Comparison of ENCODE assay signal across 22 cellular contexts in the genomic region with DNA sequence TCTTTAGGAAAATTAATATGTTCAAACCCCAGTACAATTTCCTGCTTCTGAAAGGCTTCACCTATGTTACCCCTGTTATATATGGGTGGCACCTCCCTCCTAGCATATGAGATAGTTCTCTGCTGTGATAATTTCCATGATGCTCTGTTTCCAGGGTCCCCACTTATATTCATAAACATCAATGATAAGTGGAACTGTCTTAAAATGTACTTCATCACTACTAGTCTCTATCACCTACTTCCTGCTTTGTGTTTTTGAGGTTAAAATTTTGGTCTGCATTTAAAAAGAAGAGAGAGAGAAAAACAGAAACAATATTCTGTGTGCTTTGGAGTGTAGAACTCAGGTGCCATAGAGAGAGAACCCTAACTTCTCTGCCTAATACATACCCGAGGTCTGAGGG.
"Had no signal": no experiment of that assay in that cellular context is flagged by ENCODE, and none has a peak within 500 bp of the region (broad histone marks: within the 10 kb centered on the region; RNA-seq: fewer than 3 reads in every experiment).

No MANE protein-coding gene starts in this region.

- H3K36me3 Mint-ChIP-seq: activated naive CD8-positive, alpha-beta T cell treated with anti-CD3 and anti-CD28 coated beads, Interleukin-2, amount 10 ng/mL, durations not matched to agents 7 days and 5 days; mesothelial cell of epicardium; natural killer cell; stimulated activated naive B cell treated with anti-CD40 and anti-IgM and Interleukin-4, amounts not matched to agents 10 μg/mL and 1 μg/mL and 100 μg/mL, for 72 hours had no signal

- ATAC-seq: activated T-cell treated with anti-CD3 and anti-CD28 coated beads, Interleukin-2, amount 50 U/mL, for 72 hours; esophagus mucosa; gastrocnemius medialis; natural killer cell; stimulated activated naive B cell treated with anti-CD40 and anti-IgM and Interleukin-4, amounts not matched to agents 10 μg/mL and 1 μg/mL and 100 μg/mL, for 72 hours had no signal

- H3K36me3 ChIP-seq: gastrocnemius medialis, left ventricle myocardium inferior, prostate gland, uterus had no signal

- H3K4me1 Mint-ChIP-seq: activated CD4-positive, alpha-beta memory T cell treated with anti-CD3 and anti-CD28 coated beads, Interleukin-2, amount 10 ng/mL, durations not matched to agents 7 days and 5 days; activated CD4-positive, alpha-beta T cell treated with anti-CD3 and anti-CD28 coated beads, Interleukin-2, amount 10 ng/mL, durations not matched to agents 24 days and 14 days; activated naive CD8-positive, alpha-beta T cell treated with anti-CD3 and anti-CD28 coated beads, Interleukin-2, amount 10 ng/mL, durations not matched to agents 7 days and 5 days; central memory CD8-positive, alpha-beta T cell; mesothelial cell of epicardium; natural killer cell; stimulated activated naive B cell treated with anti-CD40 and anti-IgM and Interleukin-4, amounts not matched to agents 10 μg/mL and 1 μg/mL and 100 μg/mL, for 72 hours had no signal

- H3K27ac ChIP-seq: breast epithelium, gastrocnemius medialis, left ventricle myocardium inferior, prostate gland, uterus had no signal

- H3K4me3 ChIP-seq: breast epithelium, gastrocnemius medialis, left ventricle myocardium inferior, prostate gland, uterus had no signal

- H3K4me1 ChIP-seq: breast epithelium, gastrocnemius medialis, left ventricle myocardium inferior, prostate gland, uterus had no signal

- H3K9me3 ChIP-seq: breast epithelium, gastrocnemius medialis, left ventricle myocardium inferior, prostate gland, uterus had no signal

- H3K27ac Mint-ChIP-seq: activated CD4-positive, alpha-beta memory T cell treated with anti-CD3 and anti-CD28 coated beads, Interleukin-2, amount 10 ng/mL, durations not matched to agents 7 days and 5 days; activated CD4-positive, alpha-beta T cell treated with anti-CD3 and anti-CD28 coated beads, Interleukin-2, amount 10 ng/mL, durations not matched to agents 24 days and 14 days; activated naive CD4-positive, alpha-beta T cell treated with anti-CD3 and anti-CD28 coated beads for 36 hours; activated naive CD8-positive, alpha-beta T cell treated with anti-CD3 and anti-CD28 coated beads, Interleukin-2, amount 10 ng/mL, durations not matched to agents 7 days and 5 days; activated T-cell treated with anti-CD3 and anti-CD28 coated beads, Interleukin-2, amount 50 U/mL, for 72 hours; mesothelial cell of epicardium; natural killer cell; stimulated activated naive B cell treated with anti-CD40 and anti-IgM and Interleukin-4, amounts not matched to agents 10 μg/mL and 1 μg/mL and 100 μg/mL, for 72 hours had no signal

- DNase-seq: activated CD4-positive, alpha-beta memory T cell treated with anti-CD3 and anti-CD28 coated beads, Interleukin-2, amount 10 ng/mL, durations not matched to agents 7 days and 5 days; activated CD4-positive, alpha-beta T cell treated with anti-CD3 and anti-CD28 coated beads, Interleukin-2, amount 10 ng/mL, durations not matched to agents 24 days and 14 days; activated effector memory CD4-positive, alpha-beta T cell treated with Interleukin-2 at 50 U/mL for 16 hours; activated naive CD4-positive, alpha-beta T cell treated with anti-CD3 and anti-CD28 coated beads for 36 hours; activated naive CD8-positive, alpha-beta T cell treated with anti-CD3 and anti-CD28 coated beads, Interleukin-2, amount 10 ng/mL, durations not matched to agents 7 days and 5 days; activated T-cell treated with anti-CD3 and anti-CD28 coated beads, Interleukin-2, amount 50 U/mL, for 72 hours; amniotic stem cell; effector memory CD4-positive, alpha-beta T cell; gastrocnemius medialis; hippocampal formation; left ventricle myocardium inferior; natural killer cell; stimulated activated CD4-positive, alpha-beta T cell treated with anti-CD3 and anti-CD28 coated beads, Interleukin-2, amount 100 ng/mL, for 48 hours; stimulated activated CD8-positive, alpha-beta memory T cell treated with anti-CD3 and anti-CD28 coated beads, Interleukin-4, amount 100 ng/mL, for 48 hours; stimulated activated naive B cell treated with anti-CD40 and anti-IgM and Interleukin-4, amounts not matched to agents 10 μg/mL and 1 μg/mL and 100 μg/mL, for 72 hours; trophoblast cell; uterus had no signal

- H3K4me3 Mint-ChIP-seq: activated CD4-positive, alpha-beta memory T cell treated with anti-CD3 and anti-CD28 coated beads, Interleukin-2, amount 10 ng/mL, durations not matched to agents 7 days and 5 days; activated CD4-positive, alpha-beta T cell treated with anti-CD3 and anti-CD28 coated beads, Interleukin-2, amount 10 ng/mL, durations not matched to agents 24 days and 14 days; activated naive CD4-positive, alpha-beta T cell treated with anti-CD3 and anti-CD28 coated beads for 36 hours; activated naive CD8-positive, alpha-beta T cell treated with anti-CD3 and anti-CD28 coated beads, Interleukin-2, amount 10 ng/mL, durations not matched to agents 7 days and 5 days; activated T-cell treated with anti-CD3 and anti-CD28 coated beads, Interleukin-2, amount 50 U/mL, for 72 hours; central memory CD8-positive, alpha-beta T cell; mesothelial cell of epicardium; natural killer cell; stimulated activated naive B cell treated with anti-CD40 and anti-IgM and Interleukin-4, amounts not matched to agents 10 μg/mL and 1 μg/mL and 100 μg/mL, for 72 hours had no signal

- H3K9me3 Mint-ChIP-seq: stimulated activated naive B cell treated with anti-CD40 and anti-IgM and Interleukin-4, amounts not matched to agents 10 μg/mL and 1 μg/mL and 100 μg/mL, for 72 hours had no signal

- H3K27me3 Mint-ChIP-seq: activated CD4-positive, alpha-beta memory T cell treated with anti-CD3 and anti-CD28 coated beads, Interleukin-2, amount 10 ng/mL, durations not matched to agents 7 days and 5 days; activated CD4-positive, alpha-beta T cell treated with anti-CD3 and anti-CD28 coated beads, Interleukin-2, amount 10 ng/mL, durations not matched to agents 24 days and 14 days; activated naive CD8-positive, alpha-beta T cell treated with anti-CD3 and anti-CD28 coated beads, Interleukin-2, amount 10 ng/mL, durations not matched to agents 7 days and 5 days; central memory CD8-positive, alpha-beta T cell; stimulated activated naive B cell treated with anti-CD40 and anti-IgM and Interleukin-4, amounts not matched to agents 10 μg/mL and 1 μg/mL and 100 μg/mL, for 72 hours had no signal

- H3K27me3 ChIP-seq: breast epithelium, gastrocnemius medialis, uterus had no signal
